ENCODE assay signal across 13 cellular contexts in the genomic region with DNA sequence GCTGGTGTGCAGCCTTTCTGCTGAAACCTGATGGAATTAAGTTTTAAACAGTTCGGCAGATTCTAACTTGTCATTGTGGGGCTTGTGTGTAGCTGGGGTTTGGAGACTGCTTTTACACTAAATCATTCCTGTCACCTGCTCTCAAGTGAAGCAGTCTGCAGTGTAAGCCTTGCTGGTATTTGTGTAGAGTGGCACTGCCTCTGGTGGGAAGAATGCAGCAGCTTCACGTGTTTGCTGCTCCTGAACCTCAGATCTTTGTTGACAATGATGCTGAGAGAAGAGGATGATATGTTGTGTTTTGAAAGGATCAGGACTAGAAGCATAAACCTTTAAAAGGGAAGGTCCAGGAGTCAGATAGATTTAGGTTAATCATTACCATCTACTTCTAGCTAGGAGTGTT.
DNase-seq lines count a peak whose midpoint lies in the region; ATAC-seq, FAIRE-seq and TF ChIP-seq lines count a peak whose summit lies in the region.
"Had no signal": no experiment of that assay in that cellular context is flagged by ENCODE, and none has a peak within 500 bp of the region (broad histone marks: within the 10 kb centered on the region; RNA-seq: fewer than 3 reads in every experiment).

No MANE protein-coding gene starts in this region.

- H3K27me3 Mint-ChIP-seq in GM23338 (ENCODE audit: insufficient read depth, low read depth, poor library complexity), result peaks cover 4% of the 10 kb centered on the region
- H3K27me3 Mint-ChIP-seq in CD8-positive, alpha-beta memory T cell, result no peaks in the 10 kb centered on the region

- H3K4me1 Mint-ChIP-seq in GM23338, result peaks cover 11% of the 10 kb centered on the region
- H3K4me1 Mint-ChIP-seq in CD8-positive, alpha-beta memory T cell, result peaks cover 15 to 54% (median 32%) of the 10 kb centered on the region in 3 donors

- H3K9me1 ChIP-seq in K562 (ENCODE audit: control insufficient read depth, insufficient read depth, low read length), result no peaks in the 10 kb centered on the region

- H3K4me3 Mint-ChIP-seq in GM23338, result no peak overlapping the region
- H3K4me3 Mint-ChIP-seq in CD8-positive, alpha-beta memory T cell, result no peak overlapping the region

- peak; percentile 35 to 59 for DNase-seq in A549 (ENCODE audit: low read depth in 1 of 2, low spot score in 1 of 2)
- DNase-seq in GM23338 (ENCODE audit: low spot score), result peak; percentile 85
- no peak for DNase-seq in K562 (ENCODE audit: extremely low read depth in 1 of 4, low spot score in 3 of 4)
- DNase-seq in left colon, result no peak
- DNase-seq in CD8-positive, alpha-beta memory T cell, result no peak
- no peak for DNase-seq in pons (ENCODE audit: low spot score)
- no peak for DNase-seq in KBM-7
- DNase-seq: DMS153, foreskin melanocyte, NCI-H1694 treated with DMSO at 0.1 percent for 48 hours, T-helper 9 cell had no signal

- TF ChIP-seq RAD21 in A549 (conservative IDR thresholded peaks at IDR 0.05 in 1 of 2, IDR thresholded peaks at IDR 0.05 in 1 of 2) (peak in 1 of 2 experiments; percentile 31; a peak in 2 of 5 replicates), K562 (CRISPR knock-in tag; conservative IDR thresholded peaks at IDR 0.05 in 1 of 2, IDR thresholded peaks at IDR 0.05 in 1 of 2) (no peak)

- H3K27ac ChIP-seq in A549 (no peak overlapping the region), GM23338 (ENCODE audit: low read depth) (no peak overlapping the region), K562 (ENCODE audit: extremely low read depth, low read depth, low read length) (no peak overlapping the region)
- no peak overlapping the region for H3K27ac ChIP-seq in CD8-positive, alpha-beta memory T cell (ENCODE audit: low read depth, low read length)
- H3K27ac ChIP-seq: prostate gland had no signal

- H3K36me3 Mint-ChIP-seq in GM23338 (ENCODE audit: low read depth), result no peaks in the 10 kb centered on the region
- peaks cover 2 to 51% (median 14%) of the 10 kb centered on the region in 3 donors for H3K36me3 Mint-ChIP-seq in CD8-positive, alpha-beta memory T cell

- H3K4me1 ChIP-seq in A549 (peaks cover 12% of the 10 kb centered on the region; the same call in 2 of the 3 replicates), GM23338 (ENCODE audit: insufficient read depth) (no peaks in the 10 kb centered on the region), K562 (replicated peaks in 1 of 2; ENCODE audit: control insufficient read depth in 2 of 2, insufficient read depth in 2 of 2, low read length in 2 of 2) (no peaks in the 10 kb centered on the region)
- no peaks in the 10 kb centered on the region for H3K4me1 ChIP-seq in CD8-positive, alpha-beta memory T cell (ENCODE audit: insufficient read depth, low read length)
- H3K4me1 ChIP-seq: prostate gland had no signal

- no peaks in the 10 kb centered on the region for H3K9me2 ChIP-seq in GM23338 (ENCODE audit: insufficient read depth)

- FAIRE-seq in A549 (lab: Jason Lieb, UNC) (peak; percentile 80), K562 (lab: Jason Lieb, UNC) (peak; percentile 40)

- H2AFZ ChIP-seq in GM23338, result no peak overlapping the region
- no peak overlapping the region for H2AFZ ChIP-seq in K562 (ENCODE audit: low read depth, low read length)

- H3K9me3 Mint-ChIP-seq in GM23338, result no peaks in the 10 kb centered on the region
- no peaks in the 10 kb centered on the region for H3K9me3 Mint-ChIP-seq in CD8-positive, alpha-beta memory T cell

- no peaks in the 10 kb centered on the region for H3F3A ChIP-seq in GM23338 (replicated peaks; ENCODE audit: low read depth)

- H3K4me2 ChIP-seq in A549 (no peak overlapping the region), GM23338 (no peak overlapping the region), K562 (ENCODE audit: insufficient read depth, low read length) (no peak overlapping the region)

- intact Hi-C loops in K562 (cut with micrococcal nuclease) (no loop called here), left colon (cut with DNase I, micrococcal nuclease) (no loop called here)

- no peak overlapping the region for H3K4me3 ChIP-seq in A549
- H3K4me3 ChIP-seq in GM23338, result no peak overlapping the region
- H3K4me3 ChIP-seq in K562, result no peak overlapping the region
- H3K4me3 ChIP-seq in CD8-positive, alpha-beta memory T cell (ENCODE audit: low read length), result no peak overlapping the region
- H3K4me3 ChIP-seq: prostate gland had no signal

- no peak overlapping the region for H3K9ac ChIP-seq in K562 (ENCODE audit: insufficient read depth in 1 of 2, low read depth in 2 of 2, low read length in 2 of 2)

- H3K36me3 ChIP-seq in GM23338 (ENCODE audit: insufficient read depth), result peaks cover 7% of the 10 kb centered on the region; the same call in 1 of the 2 replicates
- H3K36me3 ChIP-seq in K562 (ENCODE audit: control insufficient read depth, insufficient read depth, low read length), result no peaks in the 10 kb centered on the region; the same call in 2 of the 3 replicates
- H3K36me3 ChIP-seq in CD8-positive, alpha-beta memory T cell (ENCODE audit: insufficient read depth, low read length), result no peaks in the 10 kb centered on the region
- H3K36me3 ChIP-seq: prostate gland had no signal

- peak; percentile 39; the same call in 2 of the 3 replicates for TF ChIP-seq CTCF in A549 (IDR thresholded peaks at IDR 0.05)
- TF ChIP-seq CTCF in GM23338 (conservative IDR thresholded peaks at IDR 0.05; ENCODE audit: low read depth in 2 of 2), result peak; percentile 72 to 79
- no peak for TF ChIP-seq CTCF in K562 (IDR thresholded peaks at IDR 0.05 in 2 of 3, conservative IDR thresholded peaks at IDR 0.05 in 1 of 3; ENCODE audit: insufficient read depth in 2 of 3, low read depth in 1 of 3, low read length in 3 of 3)

- H3K9me3 ChIP-seq in A549 (no peaks in the 10 kb centered on the region), K562 (replicated peaks; ENCODE audit: control insufficient read depth, insufficient read depth, low read depth, low read length) (no peaks in the 10 kb centered on the region)
- H3K9me3 ChIP-seq in CD8-positive, alpha-beta memory T cell (ENCODE audit: low read length), result no peaks in the 10 kb centered on the region
- H3K9me3 ChIP-seq: prostate gland had no signal

- no TSS peak for BruUV-seq in K562 (replicated peaks; lab: Mats Ljungman, UMichigan)

- POLR2A ChIA-PET in A549 (lab: Yijun Ruan, JAX) (no interaction called here), K562 (lab: Yijun Ruan, JAX) (no interaction called here)
- POLR2A ChIA-PET in CD8-positive, alpha-beta memory T cell (lab: Charles Lee), result no interaction called here

- TF ChIP-seq POLR2A in A549 (IDR thresholded peaks at IDR 0.05; ENCODE audit: low read length) (no peak), K562 (conservative IDR thresholded peaks at IDR 0.05) (no peak)

- H3K27me3 ChIP-seq in GM23338 (ENCODE audit: insufficient read depth) (no peaks in the 10 kb centered on the region), K562 (ENCODE audit: control insufficient read depth in 2 of 2, insufficient read depth in 2 of 2, low read length in 2 of 2) (no peaks in the 10 kb centered on the region)
- no peaks in the 10 kb centered on the region for H3K27me3 ChIP-seq in CD8-positive, alpha-beta memory T cell (ENCODE audit: insufficient read depth, low read length, poor library complexity, severe bottlenecking)

- CTCF ChIA-PET in A549 (lab: Yijun Ruan, JAX), result interaction anchor here (0.8 to 2.2 kb wide), 3 partner anchors 11 to 27 kb away, joined by 4 to 10 read pairs (median 6); no protein-coding TSS in a partner anchor
- CTCF ChIA-PET in K562 (lab: Yijun Ruan, JAX; ENCODE audit: low intra/inter-chr PET ratio), result no interaction called here
- CTCF ChIA-PET in CD8-positive, alpha-beta memory T cell (lab: Charles Lee), result interaction anchor here (0.7 kb wide), 1 partner anchor 13 kb away, joined by 3 read pairs; no protein-coding TSS in a partner anchor

- 56% methylated on average over 2 of the region's 2 CpGs for WGBS in A549 (ENCODE audit: missing lambda C conversion rate)
- 59% methylated on average over 2 of the region's 2 CpGs for WGBS in K562 (ENCODE audit: insufficient coverage, low coverage, missing lambda C conversion rate)

- ATAC-seq in A549, result peak; percentile 91 to 92
- ATAC-seq in GM23338, result peak; percentile 98
- no peak; the same call in 2 of the 3 replicates for ATAC-seq in K562
- peak; percentile 77 for ATAC-seq in left colon
- no peak for ATAC-seq in HG02884 (IDR thresholded peaks at IDR 0.05; ENCODE audit: unreplicated experiment)

- H3K79me2 ChIP-seq in GM23338 (replicated peaks; ENCODE audit: insufficient read depth) (no peaks in the 10 kb centered on the region), K562 (ENCODE audit: control insufficient read depth, insufficient read depth, low read length) (no peaks in the 10 kb centered on the region; the same call in 2 of the 3 replicates)

- no peak for TF ChIP-seq EP300 in A549 (IDR thresholded peaks at IDR 0.05)
- TF ChIP-seq EP300 in K562 (IDR thresholded peaks at IDR 0.05; ENCODE audit: low read length), result no peak

- H3K27ac Mint-ChIP-seq in GM23338, result peak overlapping the region; percentile 71
- peak overlapping the region in 1 of 8 donors; percentile 49 for H3K27ac Mint-ChIP-seq in CD8-positive, alpha-beta memory T cell

- H4K20me1 ChIP-seq in GM23338 (replicated peaks; ENCODE audit: insufficient read depth) (no peaks in the 10 kb centered on the region), K562 (replicated peaks; ENCODE audit: control insufficient read depth, insufficient read depth, low read length) (no peaks in the 10 kb centered on the region)

- in situ Hi-C loops in K562 (cut with MboI) (no loop called here), KBM-7 (cut with MboI; ENCODE audit: low pct_unique_long_range_greater_than_20kb, low sequenced_read_pairs) (no loop called here)

TF ChIP-seq in A549, 52 proteins besides CTCF, POLR2A, EP300 and RAD21 (continues in another document):
- TF ChIP-seq SREBF2 (IDR thresholded peaks at IDR 0.05) (no peak), HEYL (CRISPR knock-in tag; IDR thresholded peaks at IDR 0.05) (no peak)
- TF ChIP-seq, protein P1, sequence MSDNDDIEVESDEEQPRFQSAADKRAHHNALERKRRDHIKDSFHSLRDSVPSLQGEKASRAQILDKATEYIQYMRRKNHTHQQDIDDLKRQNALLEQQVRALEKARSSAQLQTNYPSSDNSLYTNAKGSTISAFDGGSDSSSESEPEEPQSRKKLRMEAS (IDR thresholded peaks at IDR 0.05), result 0 out of 2 replicates have a peak, but pooled peaks have one; percentile 51

TF ChIP-seq in K562, 482 proteins besides CTCF, POLR2A, EP300 and RAD21 (continues in another document):
- TF ChIP-seq SNIP1 (IDR thresholded peaks at IDR 0.05; ENCODE audit: low read depth) (no peak), MEIS2 (IDR thresholded peaks at IDR 0.05; ENCODE audit: partially characterized antibody) (peak; percentile 26), TEAD1 (CRISPR knock-in tag; IDR thresholded peaks at IDR 0.05) (peak; percentile 46 to 81; a peak in 2 of 4 replicates)
- TF ChIP-seq, protein P2, sequence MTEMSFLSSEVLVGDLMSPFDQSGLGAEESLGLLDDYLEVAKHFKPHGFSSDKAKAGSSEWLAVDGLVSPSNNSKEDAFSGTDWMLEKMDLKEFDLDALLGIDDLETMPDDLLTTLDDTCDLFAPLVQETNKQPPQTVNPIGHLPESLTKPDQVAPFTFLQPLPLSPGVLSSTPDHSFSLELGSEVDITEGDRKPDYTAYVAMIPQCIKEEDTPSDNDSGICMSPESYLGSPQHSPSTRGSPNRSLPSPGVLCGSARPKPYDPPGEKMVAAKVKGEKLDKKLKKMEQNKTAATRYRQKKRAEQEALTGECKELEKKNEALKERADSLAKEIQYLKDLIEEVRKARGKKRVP (CRISPR knock-in tag; IDR thresholded peaks at IDR 0.05), result no peak

Comparison
In these comparisons a context has a peak if more than half of its experiments do, and no peak if none do; other contexts are left out.
1. ATAC-seq: peak in A549 (2 of 2), GM23338 (single experiment) and left colon (single experiment); none in K562 (single experiment) and HG02884 (single experiment).
2. DNase-seq: peak in A549 (2 of 2) and GM23338 (single experiment); none in K562 (0 of 4), left colon (0 of 2), CD8-positive, alpha-beta memory T cell (0 of 5), pons (single experiment) and KBM-7 (single experiment).
3. CTCF ChIP-seq: peak in A549 (single experiment) and GM23338 (2 of 2); none in K562 (0 of 3).